In the genomic region with DNA sequence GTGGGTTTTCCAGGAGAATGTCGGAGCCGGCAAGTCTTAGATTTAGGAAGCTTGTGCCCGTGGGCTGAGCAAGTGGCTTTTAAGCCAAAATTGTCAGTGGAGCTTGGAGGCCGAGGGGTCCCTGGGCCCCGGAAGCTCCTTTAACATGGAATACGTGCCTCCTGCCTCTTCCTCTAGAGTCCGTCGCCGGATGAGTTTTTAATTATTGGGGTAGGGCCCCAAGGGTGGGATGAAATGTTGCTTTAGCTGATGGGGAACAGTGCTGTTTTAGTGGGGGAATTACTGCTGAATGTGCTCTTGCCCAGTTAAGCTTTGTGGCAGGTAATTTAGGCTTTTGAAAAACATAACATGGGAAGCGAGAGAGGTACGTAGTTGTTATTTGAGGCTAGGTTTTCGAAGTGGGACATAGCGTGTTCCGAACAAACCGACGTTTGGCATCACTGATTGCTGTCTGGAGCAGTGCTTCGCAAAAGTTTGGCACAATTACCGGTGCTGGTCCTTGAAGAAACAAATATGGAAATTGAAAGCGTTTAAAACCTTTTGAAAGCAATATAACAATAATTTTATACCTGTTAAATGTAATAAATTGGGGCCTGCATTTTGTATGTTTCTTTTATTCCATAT, we compare ENCODE assay signal across 8 cellular contexts. TPM values are rescaled to one million over a fixed set of nuclear protein-coding genes. Genes with fewer than 3 reads are reported as not detected.
DNase-seq lines count a peak whose midpoint lies in the region; ATAC-seq, FAIRE-seq and TF ChIP-seq lines count a peak whose summit lies in the region.

No MANE protein-coding gene starts in this region.

- no peak for FAIRE-seq in HepG2 (lab: Jason Lieb, UNC)

- H3K36me3 ChIP-seq in brain microvascular endothelial cell (replicated peaks) (peaks cover 41% of the 10 kb centered on the region), HepG2 (replicated peaks in 1 of 2; ENCODE audit: control insufficient read depth in 1 of 2, insufficient read depth in 2 of 2, low read length in 2 of 2) (peaks cover 7 to 44% of the 10 kb centered on the region in 2 experiments), thymus (ENCODE audit: control insufficient read depth, insufficient read depth) (peaks cover 11% of the 10 kb centered on the region)

- H3K4me1 ChIP-seq in HepG2 (ENCODE audit: insufficient read depth, low read length) = peaks cover 53% of the 10 kb centered on the region
- H3K4me1 ChIP-seq in thymus (ENCODE audit: control insufficient read depth, insufficient read depth, low read length) = peaks cover 9% of the 10 kb centered on the region

- POLR2A ChIA-PET in HepG2 (lab: Yijun Ruan, JAX) = interaction anchor here (1.1 to 2.5 kb wide), 9 partner anchors 9 to 391 kb away, joined by 3 to 23 read pairs (median 9); partner anchors contain the start of genes DIPK1A, EVI5 and MTF2

- in situ Hi-C loops in brain microvascular endothelial cell (cut with HindIII; ENCODE audit: low pct_ligation_motif_present, low sequenced_read_pairs) (no loop called here), HepG2 (cut with HindIII; ENCODE audit: extremely low pct_ligation_motif_present, low pct_unique_long_range_greater_than_20kb) (no loop called here)

- peak; percentile 3 for ATAC-seq in HG03354 (IDR thresholded peaks at IDR 0.05; ENCODE audit: poor library complexity, severe bottlenecking, unreplicated experiment)
- ATAC-seq in HepG2 = no peak
- ATAC-seq in GM19351 (IDR thresholded peaks at IDR 0.05; ENCODE audit: unreplicated experiment) = no peak
- no peak for ATAC-seq in GM18873 (IDR thresholded peaks at IDR 0.05; ENCODE audit: low FRiP score, unreplicated experiment)

- CTCF ChIA-PET in HepG2 (lab: Yijun Ruan, JAX; ENCODE audit: low intra/inter-chr PET ratio, low total read pairs) = no interaction called here

- no peak for TF ChIP-seq RAD21 in HepG2 (CRISPR knock-in tag; IDR thresholded peaks at IDR 0.05)

- peaks cover 58% of the 10 kb centered on the region for H3K79me2 ChIP-seq in HepG2 (ENCODE audit: insufficient read depth, low read length)

- TF ChIP-seq CTCF in brain microvascular endothelial cell (IDR thresholded peaks at IDR 0.05; ENCODE audit: low read depth, low read length, missing control alignments) (no peak), HepG2 (CRISPR knock-in tag; IDR thresholded peaks at IDR 0.05) (no peak)

- TF ChIP-seq POLR2A in HepG2 (IDR thresholded peaks at IDR 0.05; ENCODE audit: insufficient read depth in 1 of 2, low read depth in 2 of 2, low read length in 2 of 2) = no peak

- peak overlapping the region; percentile 89 for H3K4me2 ChIP-seq in HepG2 (ENCODE audit: low read depth, low read length)

- peaks cover 56% of the 10 kb centered on the region for H4K20me1 ChIP-seq in HepG2 (ENCODE audit: insufficient read depth, low read length)

- intact Hi-C loops in HepG2 (cut with micrococcal nuclease; ENCODE audit: unreplicated experiment) = loop anchor here (5.0 kb wide), 1 partner anchor 85 kb away; no protein-coding TSS in a partner anchor

- TF ChIP-seq EP300 in HepG2 (IDR thresholded peaks at IDR 0.05; ENCODE audit: low read depth in 2 of 2, low read length in 2 of 2) (no peak), HepG2 (CRISPR knock-in tag; IDR thresholded peaks at IDR 0.05; ENCODE audit: borderline replicate concordance) (no peak)

- peak overlapping the region; percentile 97 for H3K27ac ChIP-seq in brain microvascular endothelial cell
- H3K27ac ChIP-seq in HepG2 (ENCODE audit: extremely low read length, insufficient read depth, low read length) = peak overlapping the region; percentile 87
- peak overlapping the region; percentile 88 for H3K27ac ChIP-seq in thymus (ENCODE audit: low read depth)

- H3K9me3 ChIP-seq in HepG2 (ENCODE audit: low read length) = no peaks in the 10 kb centered on the region
- no peaks in the 10 kb centered on the region for H3K9me3 ChIP-seq in thymus (ENCODE audit: control insufficient read depth)

- no peak overlapping the region for H2AFZ ChIP-seq in HepG2 (ENCODE audit: low read length)

- no peaks in the 10 kb centered on the region for H3K27me3 ChIP-seq in brain microvascular endothelial cell (replicated peaks)
- H3K27me3 ChIP-seq in HepG2 (ENCODE audit: control insufficient read depth in 1 of 2, insufficient read depth in 2 of 2, low read length in 2 of 2) = no peaks in the 10 kb centered on the region; a peak in 1 of 5 replicates
- H3K27me3 ChIP-seq in thymus (ENCODE audit: control insufficient read depth, insufficient read depth) = no peaks in the 10 kb centered on the region

- peak overlapping the region; percentile 99 for H3K9ac ChIP-seq in HepG2 (ENCODE audit: insufficient read depth, low read depth, low read length)

- H3K4me3 ChIP-seq in brain microvascular endothelial cell (ENCODE audit: low read depth, low read length) (peak overlapping the region; percentile 94), HepG2 (replicated peaks in 1 of 3; ENCODE audit: insufficient read depth in 1 of 3, low read depth in 2 of 3, low read length in 3 of 3) (peak overlapping the region; percentile 94 to 100 (median 96)), thymus (ENCODE audit: low read length) (peak overlapping the region; percentile 54)

- DNase-seq in Daoy (ENCODE audit: low read depth) = peak; percentile 19
- DNase-seq in brain microvascular endothelial cell = no peak
- DNase-seq in HepG2 (ENCODE audit: low spot score) = no peak
- no peak for DNase-seq in activated CD8-positive, alpha-beta memory T cell treated with anti-CD3 and anti-CD28 coated beads, Interleukin-2, amount 50 U/mL, for 4 hours

- WGBS in HepG2 (ENCODE audit: low lambda C conversion rate) = 2% methylated on average over 16 of the region's 19 CpGs
- under 1% methylated on average over 19 of the region's 19 CpGs for WGBS in thymus

- BruUV-seq in HepG2 (replicated peaks; lab: Mats Ljungman, UMichigan) = no TSS peak

TF ChIP-seq in HepG2, 621 proteins besides CTCF, POLR2A, EP300 and RAD21 (continues in another document):
- TF ChIP-seq ZNF569 (CRISPR knock-in tag; IDR thresholded peaks at IDR 0.05; ENCODE audit: borderline replicate concordance) (0 out of 2 replicates have a peak, but pooled peaks have one; percentile 2), GZF1 (CRISPR knock-in tag; IDR thresholded peaks at IDR 0.05) (no peak)

RNA-seq across cellular contexts. Expression of gene RPL5, which starts 0.8 kb away (rescaled TPM):
- 2,479 and 2,594 TPM in 2 replicates for total RNA-seq in Daoy (2014; rRNA removed; shearing (Covaris generic))
- total RNA-seq in HepG2 (2016; rRNA removed; fragmentation: Illumina TruSeq; extraction: Trizol) = 2,304 and 2,854 TPM in 2 replicates
- 2,679 and 3,195 TPM in 2 replicates for total RNA-seq in HepG2 (2016; cell fraction: cytosol; rRNA removed; fragmentation: Illumina TruSeq; extraction: Trizol; ENCODE audit: low read depth)
- total RNA-seq in HepG2 (2016; cell fraction: insoluble cytoplasmic fraction; rRNA removed; fragmentation: Illumina TruSeq; extraction: Trizol) = 2,274 and 2,770 TPM in 2 replicates
- 4,681 and 5,440 TPM in 2 replicates for total RNA-seq in HepG2 (2016; cell fraction: membrane; rRNA removed; fragmentation: Illumina TruSeq; extraction: Trizol)
- total RNA-seq in HepG2 (2016; cell fraction: nucleus; rRNA removed; fragmentation: Illumina TruSeq; extraction: Trizol) = 835 and 930 TPM in 2 replicates
- 2,158 and 2,520 TPM in 2 replicates for polyA plus RNA-seq in HepG2 (2011; rRNA removed)
- polyA plus RNA-seq in HepG2 (2011; cell fraction: cytosol; rRNA removed) = 1,791 and 2,684 TPM in 2 replicates
- 439 and 543 TPM in 2 replicates for polyA plus RNA-seq in HepG2 (2011; cell fraction: nucleus; rRNA removed)
- polyA plus RNA-seq in HepG2 (2012) = 3,634 and 4,341 TPM in 2 replicates
- polyA plus RNA-seq in HepG2 (2016; cell fraction: cytosol; fragmentation: Illumina TruSeq; extraction: Trizol; ENCODE audit: low read depth) = 2,391 and 2,662 TPM in 2 replicates
- polyA plus RNA-seq in HepG2 (2016; cell fraction: insoluble cytoplasmic fraction; fragmentation: Illumina TruSeq; extraction: Trizol; ENCODE audit: low read depth) = 2,258 and 2,332 TPM in 2 replicates
- polyA plus RNA-seq in HepG2 (2016; cell fraction: membrane; fragmentation: Illumina TruSeq; extraction: Trizol; ENCODE audit: low read depth) = 3,797 and 4,128 TPM in 2 replicates
- 1,172 and 1,187 TPM in 2 replicates for polyA plus RNA-seq in HepG2 (2016; cell fraction: nucleus; fragmentation: Illumina TruSeq; extraction: Trizol; ENCODE audit: insufficient read depth, low read depth)
- polyA minus RNA-seq in HepG2 (2011; rRNA and poly(A)+ RNA removed; ENCODE audit: low replicate concordance) = 995 and 1,624 TPM in 2 replicates
- polyA minus RNA-seq in HepG2 (2011; cell fraction: cytosol; rRNA and poly(A)+ RNA removed) = 597 and 687 TPM in 2 replicates
- 346 and 489 TPM in 2 replicates for polyA minus RNA-seq in HepG2 (2011; cell fraction: nucleus; rRNA and poly(A)+ RNA removed)
- polyA plus RNA-seq in thymus = 2,759 TPM

RNA-seq across cellular contexts. Expression of gene EVI5, which starts 47.7 kb away (rescaled TPM):
- total RNA-seq in Daoy (2014; rRNA removed; shearing (Covaris generic)) = 18.9 and 19.2 TPM in 2 replicates
- 12.6 and 17.5 TPM in 2 replicates for total RNA-seq in HepG2 (2016; rRNA removed; fragmentation: Illumina TruSeq; extraction: Trizol)
- 27.4 and 31.9 TPM in 2 replicates for total RNA-seq in HepG2 (2016; cell fraction: cytosol; rRNA removed; fragmentation: Illumina TruSeq; extraction: Trizol; ENCODE audit: low read depth)
- total RNA-seq in HepG2 (2016; cell fraction: insoluble cytoplasmic fraction; rRNA removed; fragmentation: Illumina TruSeq; extraction: Trizol) = 13.3 and 18.2 TPM in 2 replicates
- total RNA-seq in HepG2 (2016; cell fraction: membrane; rRNA removed; fragmentation: Illumina TruSeq; extraction: Trizol) = 12.8 and 14.6 TPM in 2 replicates
- total RNA-seq in HepG2 (2016; cell fraction: nucleus; rRNA removed; fragmentation: Illumina TruSeq; extraction: Trizol) = 24.1 and 25.1 TPM in 2 replicates
- polyA plus RNA-seq in HepG2 (2011; rRNA removed) (3.6 and 4.0 TPM in 2 replicates), thymus (2.8 TPM)
- polyA plus RNA-seq in HepG2 (2011; cell fraction: cytosol; rRNA removed) = 2.4 and 2.8 TPM in 2 replicates
- polyA plus RNA-seq in HepG2 (2011; cell fraction: nucleus; rRNA removed) = 1.9 and 2.6 TPM in 2 replicates
- polyA plus RNA-seq in HepG2 (2012) = 2.4 and 3.1 TPM in 2 replicates
- polyA plus RNA-seq in HepG2 (2016; cell fraction: cytosol; fragmentation: Illumina TruSeq; extraction: Trizol; ENCODE audit: low read depth) = 0.24 and 0.27 TPM in 2 replicates
- polyA plus RNA-seq in HepG2 (2016; cell fraction: insoluble cytoplasmic fraction; fragmentation: Illumina TruSeq; extraction: Trizol; ENCODE audit: low read depth) = 7.3 and 10.4 TPM in 2 replicates
- polyA plus RNA-seq in HepG2 (2016; cell fraction: membrane; fragmentation: Illumina TruSeq; extraction: Trizol; ENCODE audit: low read depth) = 1.1 and 1.3 TPM in 2 replicates
- polyA plus RNA-seq in HepG2 (2016; cell fraction: nucleus; fragmentation: Illumina TruSeq; extraction: Trizol; ENCODE audit: insufficient read depth, low read depth) = 6.1 and 7.9 TPM in 2 replicates
- polyA minus RNA-seq in HepG2 (2011; rRNA and poly(A)+ RNA removed; ENCODE audit: low replicate concordance) = 4.4 and 9.0 TPM in 2 replicates
- polyA minus RNA-seq in HepG2 (2011; cell fraction: cytosol; rRNA and poly(A)+ RNA removed) = 7.7 and 10.7 TPM in 2 replicates
- 26.5 and 26.9 TPM in 2 replicates for polyA minus RNA-seq in HepG2 (2011; cell fraction: nucleus; rRNA and poly(A)+ RNA removed)
